Comparison of ENCODE assay signal across 2 cellular contexts in the genomic region with DNA sequence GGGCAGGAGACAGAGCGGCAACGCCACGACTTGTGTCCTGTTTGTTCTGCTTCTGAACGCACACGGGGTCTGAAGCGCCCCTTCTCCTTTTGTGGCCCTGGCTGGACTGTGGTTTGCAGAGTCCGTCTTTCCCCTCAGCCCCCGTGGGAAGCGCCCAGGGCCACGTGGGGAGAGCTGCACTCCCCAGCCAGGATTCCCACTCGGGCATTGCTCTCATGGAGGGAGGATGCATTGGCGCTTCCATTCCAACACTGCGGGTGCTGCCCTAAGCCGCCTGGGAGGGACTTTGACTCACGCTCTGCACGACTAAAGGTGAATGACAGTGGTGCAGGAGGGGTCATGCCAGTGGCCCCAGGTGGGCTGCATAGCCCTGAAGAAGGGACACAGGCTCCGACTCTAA.
TF ChIP-seq lines count a peak whose summit lies in the region.

No MANE protein-coding gene starts in this region.

TF ChIP-seq in HepG2, 621 proteins besides CTCF, POLR2A, EP300 and RAD21 (continues in another document):
- no peak for TF ChIP-seq ZNF24 (IDR thresholded peaks at IDR 0.05)
- no peak for TF ChIP-seq HOXA9 (CRISPR knock-in tag; IDR thresholded peaks at IDR 0.05; ENCODE audit: borderline replicate concordance)
- TF ChIP-seq, protein P1, sequence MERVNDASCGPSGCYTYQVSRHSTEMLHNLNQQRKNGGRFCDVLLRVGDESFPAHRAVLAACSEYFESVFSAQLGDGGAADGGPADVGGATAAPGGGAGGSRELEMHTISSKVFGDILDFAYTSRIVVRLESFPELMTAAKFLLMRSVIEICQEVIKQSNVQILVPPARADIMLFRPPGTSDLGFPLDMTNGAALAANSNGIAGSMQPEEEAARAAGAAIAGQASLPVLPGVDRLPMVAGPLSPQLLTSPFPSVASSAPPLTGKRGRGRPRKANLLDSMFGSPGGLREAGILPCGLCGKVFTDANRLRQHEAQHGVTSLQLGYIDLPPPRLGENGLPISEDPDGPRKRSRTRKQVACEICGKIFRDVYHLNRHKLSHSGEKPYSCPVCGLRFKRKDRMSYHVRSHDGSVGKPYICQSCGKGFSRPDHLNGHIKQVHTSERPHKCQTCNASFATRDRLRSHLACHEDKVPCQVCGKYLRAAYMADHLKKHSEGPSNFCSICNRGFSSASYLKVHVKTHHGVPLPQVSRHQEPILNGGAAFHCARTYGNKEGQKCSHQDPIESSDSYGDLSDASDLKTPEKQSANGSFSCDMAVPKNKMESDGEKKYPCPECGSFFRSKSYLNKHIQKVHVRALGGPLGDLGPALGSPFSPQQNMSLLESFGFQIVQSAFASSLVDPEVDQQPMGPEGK (CRISPR knock-in tag; IDR thresholded peaks at IDR 0.05), result 0 out of 2 replicates have a peak, but pooled peaks have one; percentile 12
- no peak for TF ChIP-seq ZNF34 (CRISPR knock-in tag; IDR thresholded peaks at IDR 0.05; ENCODE audit: borderline replicate concordance)
- TF ChIP-seq ZNF317 (CRISPR knock-in tag; IDR thresholded peaks at IDR 0.05), result peak; percentile 39; the same call in 1 of the 2 replicates
- TF ChIP-seq ZNF672 (CRISPR knock-in tag; IDR thresholded peaks at IDR 0.05), result no peak
- no peak for TF ChIP-seq JDP2 (CRISPR knock-in tag; IDR thresholded peaks at IDR 0.05; ENCODE audit: borderline replicate concordance)
- no peak for TF ChIP-seq MAFK (conservative IDR thresholded peaks at IDR 0.05 in 1 of 2, IDR thresholded peaks at IDR 0.05 in 1 of 2; ENCODE audit: low read length in 2 of 2)
- no peak for TF ChIP-seq ZKSCAN1 (IDR thresholded peaks at IDR 0.05; ENCODE audit: low read length)
- no peak for TF ChIP-seq ZNF280D (CRISPR knock-in tag; IDR thresholded peaks at IDR 0.05)
- TF ChIP-seq, protein P2, sequence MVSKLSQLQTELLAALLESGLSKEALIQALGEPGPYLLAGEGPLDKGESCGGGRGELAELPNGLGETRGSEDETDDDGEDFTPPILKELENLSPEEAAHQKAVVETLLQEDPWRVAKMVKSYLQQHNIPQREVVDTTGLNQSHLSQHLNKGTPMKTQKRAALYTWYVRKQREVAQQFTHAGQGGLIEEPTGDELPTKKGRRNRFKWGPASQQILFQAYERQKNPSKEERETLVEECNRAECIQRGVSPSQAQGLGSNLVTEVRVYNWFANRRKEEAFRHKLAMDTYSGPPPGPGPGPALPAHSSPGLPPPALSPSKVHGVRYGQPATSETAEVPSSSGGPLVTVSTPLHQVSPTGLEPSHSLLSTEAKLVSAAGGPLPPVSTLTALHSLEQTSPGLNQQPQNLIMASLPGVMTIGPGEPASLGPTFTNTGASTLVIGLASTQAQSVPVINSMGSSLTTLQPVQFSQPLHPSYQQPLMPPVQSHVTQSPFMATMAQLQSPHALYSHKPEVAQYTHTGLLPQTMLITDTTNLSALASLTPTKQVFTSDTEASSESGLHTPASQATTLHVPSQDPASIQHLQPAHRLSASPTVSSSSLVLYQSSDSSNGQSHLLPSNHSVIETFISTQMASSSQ (IDR thresholded peaks at IDR 0.05; ENCODE audit: low read depth), result no peak
- TF ChIP-seq, protein P2 (CRISPR knock-in tag; IDR thresholded peaks at IDR 0.05; ENCODE audit: borderline replicate concordance), result no peak
- no peak for TF ChIP-seq BHLHE40 (IDR thresholded peaks at IDR 0.05; ENCODE audit: low read length)
- TF ChIP-seq FOXC1 (CRISPR knock-in tag; IDR thresholded peaks at IDR 0.05; ENCODE audit: borderline replicate concordance), result no peak
- TF ChIP-seq PHF5A (CRISPR knock-in tag; IDR thresholded peaks at IDR 0.05; ENCODE audit: low read depth, unreplicated experiment), result no peak
- TF ChIP-seq ZNF556 (CRISPR knock-in tag; IDR thresholded peaks at IDR 0.05; ENCODE audit: borderline replicate concordance), result no peak

TF ChIP-seq in liver, 16 proteins besides CTCF, POLR2A, EP300 and RAD21:
- peak; percentile 4 to 9 for TF ChIP-seq HNF4A (conservative IDR thresholded peaks at IDR 0.05)
- no peak for TF ChIP-seq HNF4G (IDR thresholded peaks at IDR 0.05)
- no peak for TF ChIP-seq YY1 (IDR thresholded peaks at IDR 0.05)
